23 cellular contexts compared by ENCODE assay signal in the genomic region with DNA sequence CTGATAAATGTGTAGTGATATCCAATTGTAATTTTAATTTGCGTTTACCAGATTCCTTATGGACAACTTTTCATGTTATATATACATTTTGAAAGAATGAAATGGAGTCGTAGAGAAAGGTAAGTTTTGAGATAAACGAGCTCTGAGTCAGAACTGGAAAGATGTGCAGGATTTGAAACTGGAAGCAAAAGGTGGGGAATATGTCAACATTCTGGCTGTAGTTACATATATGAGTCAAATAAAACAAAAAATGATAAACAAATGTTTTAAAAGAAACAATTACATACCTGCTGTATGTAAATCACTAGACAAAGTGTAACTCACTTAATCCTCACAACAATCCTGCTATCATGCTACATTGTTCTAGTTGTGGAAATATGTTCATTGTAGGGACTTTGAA.
DNase-seq lines count a peak whose midpoint lies in the region; ATAC-seq, FAIRE-seq and TF ChIP-seq lines count a peak whose summit lies in the region.
"Had no signal": no experiment of that assay in that cellular context is flagged by ENCODE, and none has a peak within 500 bp of the region (broad histone marks: within the 10 kb centered on the region; RNA-seq: fewer than 3 reads in every experiment).

No MANE protein-coding gene starts in this region.

- ATAC-seq in GM18873 (IDR thresholded peaks at IDR 0.05; ENCODE audit: low FRiP score, unreplicated experiment) = peak; percentile 63
- ATAC-seq in HG03342 (IDR thresholded peaks at IDR 0.05; ENCODE audit: unreplicated experiment) = peak; percentile 80
- no peak for ATAC-seq in HG03457 (IDR thresholded peaks at IDR 0.05; ENCODE audit: unreplicated experiment)
- ATAC-seq in HG02610 (IDR thresholded peaks at IDR 0.05; ENCODE audit: unreplicated experiment) = no peak
- ATAC-seq: K562 had no signal

- TF ChIP-seq CTCF in GM10248 (IDR thresholded peaks at IDR 0.05; ENCODE audit: control extremely low read depth, extremely low read depth, low read depth, missing control alignments) (no peak), MCF 10A (IDR thresholded peaks at IDR 0.05; ENCODE audit: unreplicated experiment) (no peak)

- H3K9me3 Mint-ChIP-seq in MCF 10A (ENCODE audit: unreplicated experiment) = no peaks in the 10 kb centered on the region
- H3K9me3 Mint-ChIP-seq: T-helper 2 cell treated with Interferon-gamma antibody and Interleukin-4, amounts not matched to agents 5 μg/mL and 100 μg/mL, for 36 hours had no signal

- H3K4me3 Mint-ChIP-seq in MCF 10A (ENCODE audit: unreplicated experiment) = no peak overlapping the region
- H3K4me3 Mint-ChIP-seq: CD4-positive, CD25-positive, alpha-beta regulatory T cell; T-helper 2 cell treated with Interferon-gamma antibody and Interleukin-4, amounts not matched to agents 5 μg/mL and 100 μg/mL, for 36 hours had no signal

- DNase-seq in GM10248 (ENCODE audit: extremely low spot score) (peak; percentile 6), GM18507 (ENCODE audit: extremely low spot score, insufficient read length, low read depth) (no peak), MCF 10A (ENCODE audit: unreplicated experiment) (no peak), dedifferentiated amniotic fluid mesenchymal stem cell (ENCODE audit: extremely low spot score) (no peak)
- DNase-seq: BE2C; CD4-positive, CD25-positive, alpha-beta regulatory T cell; COR-L47; DMS 273 treated with DMSO at 0.1 percent for 48 hours; GF-D8; NCI-H1105; NCI-H187; NCI-H2107; NCI-H524; NCI-H82; OCI-M1; SHP77 had no signal

- POLR2A ChIA-PET in GM10248 (lab: Yijun Ruan, JAX) (no interaction called here), MCF 10A (lab: Yijun Ruan, JAX) (interaction anchor here (0.7 kb wide), 1 partner anchor 26 kb away, joined by 3 read pairs; no protein-coding TSS in a partner anchor)

- no peak overlapping the region for H3K27ac Mint-ChIP-seq in MCF 10A (ENCODE audit: low read depth, unreplicated experiment)
- H3K27ac Mint-ChIP-seq: CD4-positive, CD25-positive, alpha-beta regulatory T cell; T-helper 2 cell treated with Interferon-gamma antibody and Interleukin-4, amounts not matched to agents 5 μg/mL and 100 μg/mL, for 36 hours had no signal

- no peaks in the 10 kb centered on the region for H3K4me1 Mint-ChIP-seq in MCF 10A (ENCODE audit: insufficient read depth, unreplicated experiment)
- H3K4me1 Mint-ChIP-seq: CD4-positive, CD25-positive, alpha-beta regulatory T cell had no signal

- intact Hi-C loops in MCF 10A (cut with micrococcal nuclease) = no loop called here

- no TSS peak for BruUV-seq in MCF 10A (replicated peaks; lab: Mats Ljungman, UMichigan)

- H3K36me3 Mint-ChIP-seq in MCF 10A (ENCODE audit: insufficient read depth, unreplicated experiment) = no peaks in the 10 kb centered on the region
- H3K36me3 Mint-ChIP-seq: CD4-positive, CD25-positive, alpha-beta regulatory T cell had no signal

- CTCF ChIA-PET in GM10248 (lab: Yijun Ruan, JAX) (no interaction called here), MCF 10A (lab: Yijun Ruan, JAX) (no interaction called here)

- H3K27me3 Mint-ChIP-seq in MCF 10A (ENCODE audit: insufficient read depth, unreplicated experiment) = no peaks in the 10 kb centered on the region
- H3K27me3 Mint-ChIP-seq: CD4-positive, CD25-positive, alpha-beta regulatory T cell had no signal

- peak; percentile 41 for FAIRE-seq in GM18507 (lab: Jason Lieb, UNC)
- FAIRE-seq: H1, K562 had no signal

Comparison
In these comparisons a context has a peak if more than half of its experiments do, and no peak if none do; other contexts are left out.
1. ATAC-seq: peak in GM18873 (single experiment) and HG03342 (single experiment); none in HG03457 (single experiment) and HG02610 (single experiment).